Comparison of ENCODE assay signal across 14 cellular contexts in the genomic region with DNA sequence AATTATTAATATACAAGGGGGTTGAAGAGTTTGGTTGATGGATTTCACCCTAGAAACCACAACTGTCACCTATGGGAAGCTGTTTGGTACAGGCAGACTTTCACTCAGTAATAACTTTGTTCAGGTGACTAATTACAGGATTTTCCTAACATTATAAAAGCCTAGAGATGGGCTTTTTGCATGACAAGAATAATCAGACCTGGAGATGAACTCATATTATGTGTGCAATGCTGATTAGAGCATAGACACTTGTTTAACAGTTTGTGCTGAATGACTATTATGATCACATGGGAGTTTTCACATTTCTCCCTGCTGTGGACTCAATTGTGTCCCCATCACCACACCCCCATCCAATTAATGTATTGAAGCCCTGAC.
A peak's percentile ranks its signal among the peaks of the same experiment; 100 is the strongest.
DNase-seq lines count a peak whose midpoint lies in the region; ATAC-seq, FAIRE-seq and TF ChIP-seq lines count a peak whose summit lies in the region.
"Had no signal": no experiment of that assay in that cellular context is flagged by ENCODE, and none has a peak within 500 bp of the region (broad histone marks: within the 10 kb centered on the region; RNA-seq: fewer than 3 reads in every experiment).

No MANE protein-coding gene starts in this region.

- H4K20me1 ChIP-seq in endothelial cell of umbilical vein (replicated peaks; ENCODE audit: control insufficient read depth, extremely low read depth, insufficient read depth, low read length), result no peaks in the 10 kb centered on the region

- H3K4me3 ChIP-seq in endothelial cell of umbilical vein (replicated peaks in 1 of 3; ENCODE audit: insufficient read depth in 1 of 3, low read depth in 1 of 3, low read length in 3 of 3) (no peak overlapping the region), vagina (no peak overlapping the region)
- H3K4me3 ChIP-seq: body of pancreas, SJCRH30 had no signal

- H3K9ac ChIP-seq in endothelial cell of umbilical vein (replicated peaks; ENCODE audit: extremely low read depth, insufficient read depth, low read length), result no peak overlapping the region

- peak overlapping the region; percentile 48 for H3K4me2 ChIP-seq in endothelial cell of umbilical vein (ENCODE audit: insufficient read depth, low read length)

- H3K36me3 ChIP-seq in endothelial cell of umbilical vein (ENCODE audit: control insufficient read depth in 2 of 2, extremely low read depth in 1 of 2, insufficient read depth in 2 of 2, low read length in 2 of 2), result no peaks in the 10 kb centered on the region
- H3K36me3 ChIP-seq in vagina, result no peaks in the 10 kb centered on the region
- H3K36me3 ChIP-seq: SJCRH30 had no signal

- no peaks in the 10 kb centered on the region for H3K79me2 ChIP-seq in endothelial cell of umbilical vein (ENCODE audit: control insufficient read depth, insufficient read depth, low read length)

- ATAC-seq in GM18907 (IDR thresholded peaks at IDR 0.05; ENCODE audit: unreplicated experiment) (peak; percentile 60), GM21619 (IDR thresholded peaks at IDR 0.05; ENCODE audit: unreplicated experiment) (peak; percentile 18), HG03103 (IDR thresholded peaks at IDR 0.05; ENCODE audit: low read depth, unreplicated experiment) (peak; percentile 20)
- ATAC-seq: body of pancreas had no signal

- no peaks in the 10 kb centered on the region for H3K9me1 ChIP-seq in endothelial cell of umbilical vein (replicated peaks; ENCODE audit: control insufficient read depth, extremely low read depth, insufficient read depth, low read length)

- H2AFZ ChIP-seq in endothelial cell of umbilical vein (ENCODE audit: low read depth, low read length), result peak overlapping the region; percentile 34

- POLR2A ChIA-PET in endothelial cell of umbilical vein (lab: Charles Lee), result no interaction called here

- H3K9me3 ChIP-seq in endothelial cell of umbilical vein (replicated peaks; ENCODE audit: control insufficient read depth, insufficient read depth, low read length), result no peaks in the 10 kb centered on the region
- H3K9me3 ChIP-seq in vagina, result no peaks in the 10 kb centered on the region
- H3K9me3 ChIP-seq: body of pancreas, SJCRH30 had no signal

- H3K27ac ChIP-seq in endothelial cell of umbilical vein (ENCODE audit: insufficient read depth, low read depth, low read length) (peak overlapping the region; percentile 68), vagina (no peak overlapping the region)
- H3K27ac ChIP-seq: body of pancreas, SJCRH30 had no signal

- dilution Hi-C loops in endothelial cell of umbilical vein (cut with MboI; ENCODE audit: extremely low pct_ligation_motif_present, low sequenced_read_pairs), result no loop called here

- FAIRE-seq in endothelial cell of umbilical vein (lab: Jason Lieb, UNC), result no peak

- H3K4me1 ChIP-seq in endothelial cell of umbilical vein (ENCODE audit: control insufficient read depth, extremely low read depth, insufficient read depth, low read length) (peaks cover 21% of the 10 kb centered on the region), vagina (no peaks in the 10 kb centered on the region)
- H3K4me1 ChIP-seq: body of pancreas, SJCRH30 had no signal

- H3K27me3 ChIP-seq in endothelial cell of umbilical vein (ENCODE audit: control insufficient read depth in 2 of 2, insufficient read depth in 2 of 2, low read length in 2 of 2) (no peaks in the 10 kb centered on the region), vagina (no peaks in the 10 kb centered on the region)
- H3K27me3 ChIP-seq: body of pancreas, SJCRH30 had no signal

- TF ChIP-seq POLR2A in endothelial cell of umbilical vein (IDR thresholded peaks at IDR 0.05; ENCODE audit: low read depth, low read length) (no peak), vagina (IDR thresholded peaks at IDR 0.05) (no peak)

- BruUV-seq in endothelial cell of umbilical vein (replicated peaks; lab: Mats Ljungman, UMichigan), result no TSS peak

- intact Hi-C loops in endothelial cell of umbilical vein (cut with micrococcal nuclease), result loop anchor here (5.0 kb wide), 1 partner anchor 175 kb away; a partner anchor contains a TSS
- intact Hi-C loops in vagina (cut with DNase I), result no loop called here

- TF ChIP-seq CTCF in endothelial cell of umbilical vein (IDR thresholded peaks at IDR 0.05; ENCODE audit: extremely low read depth in 1 of 2, insufficient read depth in 1 of 2, low read depth in 1 of 2, low read length in 2 of 2) (no peak), vagina (IDR thresholded peaks at IDR 0.05) (no peak)

- CTCF ChIA-PET in endothelial cell of umbilical vein (lab: Charles Lee), result no interaction called here

- DNase-seq in endothelial cell of umbilical vein (ENCODE audit: low read depth, low spot score) (no peak), NCI-H1694 (lab: John Stamatoyannopoulos, UW) (no peak), NCI-H1048 (lab: John Stamatoyannopoulos, UW) (no peak), vagina (ENCODE audit: extremely low spot score in 2 of 2) (no peak), HuH-7 (ENCODE audit: low spot score) (no peak)
- DNase-seq: activated T-cell treated with anti-CD3 and anti-CD28 coated beads, Interleukin-2, amount 50 U/mL, for 48 hours; body of pancreas; CD4-positive, alpha-beta memory T cell; NCI-H526; SJCRH30; trophoblast cell had no signal

TF ChIP-seq in endothelial cell of umbilical vein, 7 proteins besides CTCF, POLR2A, EP300 and RAD21:
- TF ChIP-seq EZH2 (IDR thresholded peaks at IDR 0.05; ENCODE audit: borderline replicate concordance, low read depth, low read length, severe bottlenecking) (no peak), FOS (IDR thresholded peaks at IDR 0.05; ENCODE audit: borderline replicate concordance, insufficient read depth, low read length) (no peak), JUN (IDR thresholded peaks at IDR 0.05; ENCODE audit: borderline replicate concordance, insufficient read depth, insufficient read length, low read depth) (no peak), POLR2AphosphoS5 (IDR thresholded peaks at IDR 0.05; ENCODE audit: insufficient read depth, low read depth, low read length) (no peak), GATA2 (IDR thresholded peaks at IDR 0.05; ENCODE audit: insufficient read depth, insufficient read length, low read depth, low read length) (no peak), MYC (IDR thresholded peaks at IDR 0.05; ENCODE audit: low read depth, low read length) (no peak)
- TF ChIP-seq, protein P1, sequence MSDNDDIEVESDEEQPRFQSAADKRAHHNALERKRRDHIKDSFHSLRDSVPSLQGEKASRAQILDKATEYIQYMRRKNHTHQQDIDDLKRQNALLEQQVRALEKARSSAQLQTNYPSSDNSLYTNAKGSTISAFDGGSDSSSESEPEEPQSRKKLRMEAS (IDR thresholded peaks at IDR 0.05; ENCODE audit: insufficient read depth, insufficient read length), result no peak
